In genomic region chr17:37368577-37368976, GRCh38 we compare ENCODE assay signal across 23 cellular contexts. TPM values are rescaled to one million over a fixed set of nuclear protein-coding genes. Genes with fewer than 3 reads are reported as not detected.
DNase-seq lines count a peak whose midpoint lies in the region; ATAC-seq and TF ChIP-seq lines count a peak whose summit lies in the region.
"Had no signal": no experiment of that assay in that cellular context is flagged by ENCODE, and none has a peak within 500 bp of the region (broad histone marks: within the 10 kb centered on the region; RNA-seq: fewer than 3 reads in every experiment).

No MANE protein-coding gene starts in this region.

- POLR2A ChIA-PET in activated CD8-positive, alpha-beta T cell treated with anti-CD3 and anti-CD28 coated beads for 36 hours (lab: Charles Lee) = no interaction called here

- no peaks in the 10 kb centered on the region for H3K27me3 ChIP-seq in upper lobe of right lung
- no peaks in the 10 kb centered on the region for H3K27me3 ChIP-seq in stomach
- H3K27me3 ChIP-seq: pancreas had no signal

- intact Hi-C loops in upper lobe of right lung (cut with DNase I) (no loop called here), stomach (cut with DNase I; ENCODE audit: low total_unique reads) (no loop called here)
- intact Hi-C loops in activated CD8-positive, alpha-beta T cell treated with anti-CD3 and anti-CD28 coated beads for 36 hours (cut with micrococcal nuclease) = no loop called here

- CTCF ChIA-PET in activated CD8-positive, alpha-beta T cell treated with anti-CD3 and anti-CD28 coated beads for 36 hours (lab: Charles Lee) = interaction anchor here (1.3 to 1.6 kb wide), 2 partner anchors 9 to 29 kb away, joined by 4 to 5 read pairs; no protein-coding TSS in a partner anchor

- TF ChIP-seq EP300 in stomach (IDR thresholded peaks at IDR 0.05) = no peak

- no peak for TF ChIP-seq POLR2A in stomach (IDR thresholded peaks at IDR 0.05)

- peaks cover 3% of the 10 kb centered on the region for H3K4me1 ChIP-seq in upper lobe of right lung
- H3K4me1 ChIP-seq in stomach = peaks cover 0 to 5% (median 1%) of the 10 kb centered on the region in 4 donors
- H3K4me1 ChIP-seq: pancreas had no signal

- H3K27ac ChIP-seq in upper lobe of right lung (no peak overlapping the region), stomach (no peak overlapping the region)
- H3K27ac ChIP-seq: 22Rv1, pancreas had no signal

- peak; percentile 75 for ATAC-seq in upper lobe of right lung
- no peak for ATAC-seq in activated CD8-positive, alpha-beta T cell treated with anti-CD3 and anti-CD28 coated beads for 36 hours
- ATAC-seq: activated CD4-positive, alpha-beta T cell treated with anti-CD3 and anti-CD28 coated beads for 36 hours; left ventricle myocardium superior; pancreas had no signal

- peaks cover 3% of the 10 kb centered on the region for H3K4me1 Mint-ChIP-seq in activated CD8-positive, alpha-beta T cell treated with anti-CD3 and anti-CD28 coated beads for 36 hours (ENCODE audit: low read depth)

- no peak overlapping the region for H3K27ac Mint-ChIP-seq in activated CD8-positive, alpha-beta T cell treated with anti-CD3 and anti-CD28 coated beads for 36 hours
- H3K27ac Mint-ChIP-seq: activated CD4-positive, alpha-beta T cell treated with anti-CD3 and anti-CD28 coated beads for 36 hours; IgD-negative memory B cell had no signal

- no peaks in the 10 kb centered on the region for H3K27me3 Mint-ChIP-seq in activated CD8-positive, alpha-beta T cell treated with anti-CD3 and anti-CD28 coated beads for 36 hours
- H3K27me3 Mint-ChIP-seq: activated CD4-positive, alpha-beta T cell treated with anti-CD3 and anti-CD28 coated beads for 36 hours; IgD-negative memory B cell had no signal

- TF ChIP-seq CTCF in upper lobe of right lung (IDR thresholded peaks at IDR 0.05) = no peak
- TF ChIP-seq CTCF in activated CD8-positive, alpha-beta T cell treated with anti-CD3 and anti-CD28 coated beads for 36 hours (IDR thresholded peaks at IDR 0.05) = no peak
- TF ChIP-seq CTCF in stomach (IDR thresholded peaks at IDR 0.05) = no peak

- H3K36me3 ChIP-seq in upper lobe of right lung (no peaks in the 10 kb centered on the region), stomach (no peaks in the 10 kb centered on the region)
- H3K36me3 ChIP-seq: pancreas had no signal

- no peaks in the 10 kb centered on the region for H3K9me3 Mint-ChIP-seq in activated CD8-positive, alpha-beta T cell treated with anti-CD3 and anti-CD28 coated beads for 36 hours
- H3K9me3 Mint-ChIP-seq: IgD-negative memory B cell had no signal

- H3K36me3 Mint-ChIP-seq in activated CD8-positive, alpha-beta T cell treated with anti-CD3 and anti-CD28 coated beads for 36 hours (ENCODE audit: low read depth) = no peaks in the 10 kb centered on the region
- H3K36me3 Mint-ChIP-seq: IgD-negative memory B cell had no signal

- H3K9me3 ChIP-seq in upper lobe of right lung (no peaks in the 10 kb centered on the region), stomach (no peaks in the 10 kb centered on the region)
- H3K9me3 ChIP-seq: pancreas had no signal

- WGBS in stomach, 5 donors = 75 to 88% (median 84%) methylated on average over 3 of the region's 3 CpGs

- H3K4me3 ChIP-seq in upper lobe of right lung (no peak overlapping the region), stomach (no peak overlapping the region)
- H3K4me3 ChIP-seq: pancreas, smooth muscle cell had no signal

- DNase-seq in SIG-M5 treated with dmso at 0.1 percent for 504 hours (lab: John Stamatoyannopoulos, UW; ENCODE audit: unreplicated experiment) (peak; percentile 65), SIG-M5 (lab: John Stamatoyannopoulos, UW) (no peak), RKO (ENCODE audit: low spot score) (peak; percentile 29), fibroblast of peridontal ligament (ENCODE audit: extremely low read depth) (peak; percentile 49), upper lobe of right lung (no peak), stomach (no peak), SHP77 treated with DMSO at 0.1 percent for 48 hours (lab: John Stamatoyannopoulos, UW) (no peak)
- DNase-seq in activated CD8-positive, alpha-beta T cell treated with anti-CD3 and anti-CD28 coated beads for 36 hours = no peak
- DNase-seq: activated CD4-positive, alpha-beta T cell treated with anti-CD3 and anti-CD28 coated beads for 36 hours; activated naive CD4-positive, alpha-beta T cell treated with anti-CD3 and anti-CD28 coated beads, Interleukin-2, amount 50 U/mL, for 16 hours; activated T-cell treated with anti-CD3 and anti-CD28 coated beads for 4 hours; DMS79; left ventricle myocardium superior; NCI-H1105 treated with DMSO at 0.1 percent for 48 hours; NCI-H2171 treated with DMSO at 0.1 percent for 48 hours; pancreas; T1000; trophoblast cell had no signal

- no peak overlapping the region for H3K4me3 Mint-ChIP-seq in activated CD8-positive, alpha-beta T cell treated with anti-CD3 and anti-CD28 coated beads for 36 hours
- H3K4me3 Mint-ChIP-seq: activated CD4-positive, alpha-beta T cell treated with anti-CD3 and anti-CD28 coated beads for 36 hours; IgD-negative memory B cell had no signal

RNA-seq across cellular contexts. Expression of gene C17orf78, which starts 7.2 kb away (rescaled TPM):
- total RNA-seq in upper lobe of right lung (not detected), stomach (not detected)
- not detected for total RNA-seq in activated CD8-positive, alpha-beta T cell treated with anti-CD3 and anti-CD28 coated beads for 36 hours
- polyA plus RNA-seq in stomach = not detected
- total RNA-seq: activated CD4-positive, alpha-beta T cell treated with anti-CD3 and anti-CD28 coated beads for 36 hours; frontal cortex; left ventricle myocardium superior; pancreas; SK-MEL-5; smooth muscle cell had no signal
- polyA plus RNA-seq: IgD-negative memory B cell, pancreas, smooth muscle cell had no signal

RNA-seq across cellular contexts. Expression of gene ACACA, which starts 38.1 kb away (rescaled TPM):
- 110 TPM for total RNA-seq in upper lobe of right lung
- total RNA-seq in activated CD8-positive, alpha-beta T cell treated with anti-CD3 and anti-CD28 coated beads for 36 hours = 10 to 100 TPM; 66.0 to 68.2 TPM
- 10 to 100 TPM; 12.3 to 59.8 (median 45.2) TPM for total RNA-seq in stomach
- polyA plus RNA-seq in stomach = 10 to 100 TPM in 2 of 3 donors, 1 to 10 TPM in 1; 9.9 to 15.0 (median 13.9) TPM

RNA-seq across cellular contexts. Expression of gene TADA2A, which starts 38.1 kb away (rescaled TPM):
- total RNA-seq in upper lobe of right lung = 21.4 TPM
- total RNA-seq in activated CD8-positive, alpha-beta T cell treated with anti-CD3 and anti-CD28 coated beads for 36 hours = 10 to 100 TPM; 31.5 to 36.5 TPM
- 10 to 100 TPM in 4 of 5 donors, 1 to 10 TPM in 1; 8.0 to 54.3 (median 19.0) TPM for total RNA-seq in stomach
- polyA plus RNA-seq in stomach = 1 to 10 TPM; 6.5 to 8.2 (median 6.8) TPM

Comparison
In these comparisons a context has a peak if more than half of its experiments do, and no peak if none do; other contexts are left out.
1. DNase-seq: peak in SIG-M5 treated with dmso at 0.1 percent for 504 hours (single experiment), RKO (single experiment) and fibroblast of peridontal ligament (single experiment); none in SIG-M5 (single experiment), upper lobe of right lung (single experiment), activated CD8-positive, alpha-beta T cell treated with anti-CD3 and anti-CD28 coated beads for 36 hours (single experiment), stomach (single experiment) and SHP77 treated with DMSO at 0.1 percent for 48 hours (single experiment).